15 cellular contexts compared by ENCODE assay signal in the genomic region with DNA sequence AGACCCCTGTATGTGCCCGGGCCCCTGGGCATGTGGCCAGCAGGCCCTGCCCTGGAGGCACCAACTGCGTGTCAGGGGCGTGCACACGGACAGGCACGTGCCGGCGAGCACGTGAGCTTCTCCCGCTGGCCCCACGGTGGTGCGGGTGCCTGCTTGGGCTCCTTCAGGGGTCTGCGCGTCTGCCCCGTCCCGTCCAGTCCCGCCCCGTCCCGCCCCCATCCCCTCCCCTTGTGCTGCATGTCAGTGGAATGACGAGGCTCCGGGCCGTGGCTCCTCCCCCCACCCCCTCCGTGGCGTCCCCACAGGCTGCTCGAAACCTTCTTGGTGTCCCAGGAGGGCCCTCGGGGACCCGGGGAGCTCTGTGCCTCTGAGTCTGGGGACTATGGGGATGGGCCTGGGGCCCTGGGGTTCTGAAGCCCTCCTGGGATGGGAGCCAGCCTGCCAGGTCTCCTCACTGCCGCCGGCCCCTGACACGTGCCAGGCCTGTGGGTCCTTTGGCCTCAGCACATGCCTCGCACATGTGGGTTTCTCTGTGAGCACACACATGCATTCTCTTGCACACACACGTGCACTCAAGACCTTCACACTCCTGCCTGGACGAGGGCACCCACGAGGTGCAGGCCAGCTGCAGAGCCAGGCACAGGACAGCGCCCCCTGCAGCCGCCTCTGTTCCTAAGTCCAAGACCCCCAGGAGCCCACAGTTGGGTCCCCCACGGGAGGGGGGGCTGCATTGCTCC. TPM values are rescaled to one million over a fixed set of nuclear protein-coding genes. Genes with fewer than 3 reads are reported as not detected.
A peak's percentile ranks its signal among the peaks of the same experiment; 100 is the strongest.
DNase-seq lines count a peak whose midpoint lies in the region; ATAC-seq and TF ChIP-seq lines count a peak whose summit lies in the region.
"Had no signal": no experiment of that assay in that cellular context is flagged by ENCODE, and none has a peak within 500 bp of the region (broad histone marks: within the 10 kb centered on the region; RNA-seq: fewer than 3 reads in every experiment).

No MANE protein-coding gene starts in this region.

- ATAC-seq in Right ventricle myocardium superior (ENCODE audit: poor library complexity) (no peak), HG03571 (IDR thresholded peaks at IDR 0.05; ENCODE audit: unreplicated experiment) (no peak), GM18868 (IDR thresholded peaks at IDR 0.05; ENCODE audit: unreplicated experiment) (no peak)
- ATAC-seq: stimulated activated effector memory CD8-positive, alpha-beta T cell treated with anti-CD3 and anti-CD28 coated beads, Interleukin-12 subunit alpha, Interleukin-12 subunit beta, amount 100 ng/mL, for 72 hours had no signal

- intact Hi-C loops in Right ventricle myocardium superior (cut with DNase I), result no loop called here

- in situ Hi-C loops in SK-MEL-5 (cut with HindIII; ENCODE audit: low pct_unique_long_range_greater_than_20kb, low sequenced_read_pairs), result no loop called here

- no peak overlapping the region for H3K27ac ChIP-seq in cardiac muscle cell

- H3K4me3 ChIP-seq in cardiac muscle cell (no peak overlapping the region), fibroblast of pulmonary artery (replicated peaks; ENCODE audit: low read depth, low read length) (no peak overlapping the region)

- H3K4me1 ChIP-seq in cardiac muscle cell (ENCODE audit: low read depth), result no peaks in the 10 kb centered on the region

- no peaks in the 10 kb centered on the region for H3K27me3 ChIP-seq in cardiac muscle cell

- no peak for DNase-seq in cardiac muscle cell (ENCODE audit: low read depth in 1 of 2, low spot score in 1 of 2)
- DNase-seq in Right ventricle myocardium superior, result no peak
- DNase-seq in SK-MEL-5 (ENCODE audit: low read depth, low spot score), result peak; percentile 61
- DNase-seq in fibroblast of pulmonary artery (ENCODE audit: low read depth), result no peak
- no peak for DNase-seq in NOMO-1 treated with dmso at 0.1 percent for 144 hours (lab: John Stamatoyannopoulos, UW; ENCODE audit: unreplicated experiment)
- no peak for DNase-seq in activated CD4-positive, alpha-beta T cell treated with anti-CD3 and anti-CD28 coated beads, Interleukin-2, amount 50 U/mL, for 48 hours
- DNase-seq: activated CD4-positive, alpha-beta T cell treated with anti-CD3 and anti-CD28 coated beads for 1 hour; EL; KBM-7; NCI-H2227 treated with DMSO at 0.1 percent for 48 hours; SIG-M5 had no signal

- peak; percentile 45 for TF ChIP-seq CTCF in cardiac muscle cell (IDR thresholded peaks at IDR 0.05; ENCODE audit: low read depth, low read length)
- TF ChIP-seq CTCF in fibroblast of pulmonary artery (IDR thresholded peaks at IDR 0.05; ENCODE audit: low read length, missing control alignments), result peak; percentile 18

- peaks cover 13% of the 10 kb centered on the region for H3K36me3 ChIP-seq in cardiac muscle cell

- no peaks in the 10 kb centered on the region for H3K9me3 ChIP-seq in cardiac muscle cell (ENCODE audit: low read depth)

RNA-seq across cellular contexts. Expression of a gene that starts 27.5 kb away (rescaled TPM):
- total RNA-seq in cardiac muscle cell (0.80 and 1.1 TPM in 2 replicates), Right ventricle myocardium superior (0.08 TPM)
- 1.6 and 1.7 TPM in 2 replicates for polyA plus RNA-seq in cardiac muscle cell
- total RNA-seq in SK-MEL-5 (2014; rRNA removed; shearing (Covaris generic)), result 0.53 and 1.8 TPM in 2 replicates
- polyA plus RNA-seq in SK-MEL-5 (2015; cell fraction: cytosol; rRNA removed), result 0.77 and 1.1 TPM in 2 replicates
- 3.8 and 4.5 TPM in 2 replicates for polyA plus RNA-seq in SK-MEL-5 (2015; cell fraction: nucleus; rRNA removed)
- polyA plus RNA-seq: neural cell had no signal

RNA-seq across cellular contexts. Expression of a gene that starts 28.7 kb away (rescaled TPM):
- total RNA-seq in cardiac muscle cell, result 61.0 and 64.6 TPM in 2 replicates
- polyA plus RNA-seq in cardiac muscle cell, result 71.4 and 86.6 TPM in 2 replicates
- 12.6 TPM for total RNA-seq in Right ventricle myocardium superior
- total RNA-seq in SK-MEL-5 (2014; rRNA removed; shearing (Covaris generic)), result 156 and 169 TPM in 2 replicates
- 1,380 and 1,624 TPM in 2 replicates for polyA plus RNA-seq in SK-MEL-5 (2015; cell fraction: cytosol; rRNA removed)
- 735 and 798 TPM in 2 replicates for polyA plus RNA-seq in SK-MEL-5 (2015; cell fraction: nucleus; rRNA removed)
